Comparison of ENCODE assay signal across 3 cellular contexts in genomic region chr3:44028-44676, GRCh38.
TF ChIP-seq lines count a peak whose summit lies in the region.

No MANE protein-coding gene starts in this region.

TF ChIP-seq in GM23338, 12 proteins besides CTCF, POLR2A, EP300 and RAD21 (continues in another document):
- TF ChIP-seq, protein P1, sequence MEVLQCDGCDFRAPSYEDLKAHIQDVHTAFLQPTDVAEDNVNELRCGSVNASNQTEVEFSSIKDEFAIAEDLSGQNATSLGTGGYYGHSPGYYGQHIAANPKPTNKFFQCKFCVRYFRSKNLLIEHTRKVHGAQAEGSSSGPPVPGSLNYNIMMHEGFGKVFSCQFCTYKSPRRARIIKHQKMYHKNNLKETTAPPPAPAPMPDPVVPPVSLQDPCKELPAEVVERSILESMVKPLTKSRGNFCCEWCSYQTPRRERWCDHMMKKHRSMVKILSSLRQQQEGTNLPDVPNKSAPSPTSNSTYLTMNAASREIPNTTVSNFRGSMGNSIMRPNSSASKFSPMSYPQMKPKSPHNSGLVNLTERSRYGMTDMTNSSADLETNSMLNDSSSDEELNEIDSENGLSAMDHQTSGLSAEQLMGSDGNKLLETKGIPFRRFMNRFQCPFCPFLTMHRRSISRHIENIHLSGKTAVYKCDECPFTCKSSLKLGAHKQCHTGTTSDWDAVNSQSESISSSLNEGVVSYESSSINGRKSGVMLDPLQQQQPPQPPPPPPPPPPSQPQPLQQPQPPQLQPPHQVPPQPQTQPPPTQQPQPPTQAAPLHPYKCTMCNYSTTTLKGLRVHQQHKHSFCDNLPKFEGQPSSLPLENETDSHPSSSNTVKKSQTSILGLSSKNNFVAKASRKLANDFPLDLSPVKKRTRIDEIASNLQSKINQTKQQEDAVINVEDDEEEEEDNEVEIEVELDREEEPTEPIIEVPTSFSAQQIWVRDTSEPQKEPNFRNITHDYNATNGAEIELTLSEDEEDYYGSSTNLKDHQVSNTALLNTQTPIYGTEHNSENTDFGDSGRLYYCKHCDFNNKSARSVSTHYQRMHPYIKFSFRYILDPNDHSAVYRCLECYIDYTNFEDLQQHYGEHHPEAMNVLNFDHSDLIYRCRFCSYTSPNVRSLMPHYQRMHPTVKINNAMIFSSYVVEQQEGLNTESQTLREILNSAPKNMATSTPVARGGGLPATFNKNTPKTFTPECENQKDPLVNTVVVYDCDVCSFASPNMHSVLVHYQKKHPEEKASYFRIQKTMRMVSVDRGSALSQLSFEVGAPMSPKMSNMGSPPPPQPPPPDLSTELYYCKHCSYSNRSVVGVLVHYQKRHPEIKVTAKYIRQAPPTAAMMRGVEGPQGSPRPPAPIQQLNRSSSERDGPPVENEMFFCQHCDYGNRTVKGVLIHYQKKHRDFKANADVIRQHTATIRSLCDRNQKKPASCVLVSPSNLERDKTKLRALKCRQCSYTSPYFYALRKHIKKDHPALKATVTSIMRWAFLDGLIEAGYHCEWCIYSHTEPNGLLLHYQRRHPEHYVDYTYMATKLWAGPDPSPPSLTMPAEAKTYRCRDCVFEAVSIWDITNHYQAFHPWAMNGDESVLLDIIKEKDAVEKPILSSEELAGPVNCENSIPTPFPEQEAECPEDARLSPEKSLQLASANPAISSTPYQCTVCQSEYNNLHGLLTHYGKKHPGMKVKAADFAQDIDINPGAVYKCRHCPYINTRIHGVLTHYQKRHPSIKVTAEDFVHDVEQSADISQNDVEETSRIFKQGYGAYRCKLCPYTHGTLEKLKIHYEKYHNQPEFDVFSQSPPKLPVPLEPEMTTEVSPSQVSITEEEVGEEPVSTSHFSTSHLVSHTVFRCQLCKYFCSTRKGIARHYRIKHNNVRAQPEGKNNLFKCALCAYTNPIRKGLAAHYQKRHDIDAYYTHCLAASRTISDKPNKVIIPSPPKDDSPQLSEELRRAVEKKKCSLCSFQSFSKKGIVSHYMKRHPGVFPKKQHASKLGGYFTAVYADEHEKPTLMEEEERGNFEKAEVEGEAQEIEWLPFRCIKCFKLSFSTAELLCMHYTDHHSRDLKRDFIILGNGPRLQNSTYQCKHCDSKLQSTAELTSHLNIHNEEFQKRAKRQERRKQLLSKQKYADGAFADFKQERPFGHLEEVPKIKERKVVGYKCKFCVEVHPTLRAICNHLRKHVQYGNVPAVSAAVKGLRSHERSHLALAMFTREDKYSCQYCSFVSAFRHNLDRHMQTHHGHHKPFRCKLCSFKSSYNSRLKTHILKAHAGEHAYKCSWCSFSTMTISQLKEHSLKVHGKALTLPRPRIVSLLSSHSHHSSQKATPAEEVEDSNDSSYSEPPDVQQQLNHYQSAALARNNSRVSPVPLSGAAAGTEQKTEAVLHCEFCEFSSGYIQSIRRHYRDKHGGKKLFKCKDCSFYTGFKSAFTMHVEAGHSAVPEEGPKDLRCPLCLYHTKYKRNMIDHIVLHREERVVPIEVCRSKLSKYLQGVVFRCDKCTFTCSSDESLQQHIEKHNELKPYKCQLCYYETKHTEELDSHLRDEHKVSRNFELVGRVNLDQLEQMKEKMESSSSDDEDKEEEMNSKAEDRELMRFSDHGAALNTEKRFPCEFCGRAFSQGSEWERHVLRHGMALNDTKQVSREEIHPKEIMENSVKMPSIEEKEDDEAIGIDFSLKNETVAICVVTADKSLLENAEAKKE (CRISPR knock-in tag; IDR thresholded peaks at IDR 0.05) = no peak
- TF ChIP-seq JUNB (IDR thresholded peaks at IDR 0.05; ENCODE audit: unreplicated experiment) = no peak
- TF ChIP-seq NANOG (IDR thresholded peaks at IDR 0.05; ENCODE audit: borderline replicate concordance) = no peak
- no peak for TF ChIP-seq CREB1 (CRISPR knock-in tag; IDR thresholded peaks at IDR 0.05; ENCODE audit: low read depth)

TF ChIP-seq in H1, 55 proteins besides CTCF, POLR2A, EP300 and RAD21:
- TF ChIP-seq RFX5 (IDR thresholded peaks at IDR 0.05; ENCODE audit: borderline replicate concordance, low read depth, low read length) (no peak), TBP (IDR thresholded peaks at IDR 0.05; ENCODE audit: low read depth, low read length) (no peak), SP2 (IDR thresholded peaks at IDR 0.05; ENCODE audit: low read length) (no peak), GTF2F1 (IDR thresholded peaks at IDR 0.05; ENCODE audit: borderline replicate concordance, low read depth, low read length) (no peak), POU5F1 (IDR thresholded peaks at IDR 0.05; ENCODE audit: low read depth, low read length) (no peak), JUN (IDR thresholded peaks at IDR 0.05; ENCODE audit: low read depth, low read length) (no peak), EZH2 (IDR thresholded peaks at IDR 0.05; ENCODE audit: low read depth, low read length, severe bottlenecking) (no peak)

TF ChIP-seq in HepG2, 621 proteins besides CTCF, POLR2A, EP300 and RAD21:
- no peak for TF ChIP-seq ERF (CRISPR knock-in tag; IDR thresholded peaks at IDR 0.05)
- TF ChIP-seq ZNF646 (CRISPR knock-in tag; IDR thresholded peaks at IDR 0.05) = peak; percentile 49; the same call in 1 of the 2 replicates
- no peak for TF ChIP-seq EZH2 (conservative IDR thresholded peaks at IDR 0.05; ENCODE audit: low read depth, low read length)
- TF ChIP-seq, protein P2, sequence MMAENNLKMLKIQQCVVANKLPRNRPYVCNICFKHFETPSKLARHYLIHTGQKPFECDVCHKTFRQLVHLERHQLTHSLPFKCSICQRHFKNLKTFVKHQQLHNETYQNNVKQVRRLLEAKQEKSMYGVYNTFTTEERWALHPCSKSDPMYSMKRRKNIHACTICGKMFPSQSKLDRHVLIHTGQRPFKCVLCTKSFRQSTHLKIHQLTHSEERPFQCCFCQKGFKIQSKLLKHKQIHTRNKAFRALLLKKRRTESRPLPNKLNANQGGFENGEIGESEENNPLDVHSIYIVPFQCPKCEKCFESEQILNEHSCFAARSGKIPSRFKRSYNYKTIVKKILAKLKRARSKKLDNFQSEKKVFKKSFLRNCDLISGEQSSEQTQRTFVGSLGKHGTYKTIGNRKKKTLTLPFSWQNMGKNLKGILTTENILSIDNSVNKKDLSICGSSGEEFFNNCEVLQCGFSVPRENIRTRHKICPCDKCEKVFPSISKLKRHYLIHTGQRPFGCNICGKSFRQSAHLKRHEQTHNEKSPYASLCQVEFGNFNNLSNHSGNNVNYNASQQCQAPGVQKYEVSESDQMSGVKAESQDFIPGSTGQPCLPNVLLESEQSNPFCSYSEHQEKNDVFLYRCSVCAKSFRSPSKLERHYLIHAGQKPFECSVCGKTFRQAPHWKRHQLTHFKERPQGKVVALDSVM (CRISPR knock-in tag; IDR thresholded peaks at IDR 0.05) = no peak
- no peak for TF ChIP-seq ZBTB42 (CRISPR knock-in tag; IDR thresholded peaks at IDR 0.05)
- no peak for TF ChIP-seq NFE2L2 (IDR thresholded peaks at IDR 0.05; ENCODE audit: low read length)
- TF ChIP-seq, protein P3, sequence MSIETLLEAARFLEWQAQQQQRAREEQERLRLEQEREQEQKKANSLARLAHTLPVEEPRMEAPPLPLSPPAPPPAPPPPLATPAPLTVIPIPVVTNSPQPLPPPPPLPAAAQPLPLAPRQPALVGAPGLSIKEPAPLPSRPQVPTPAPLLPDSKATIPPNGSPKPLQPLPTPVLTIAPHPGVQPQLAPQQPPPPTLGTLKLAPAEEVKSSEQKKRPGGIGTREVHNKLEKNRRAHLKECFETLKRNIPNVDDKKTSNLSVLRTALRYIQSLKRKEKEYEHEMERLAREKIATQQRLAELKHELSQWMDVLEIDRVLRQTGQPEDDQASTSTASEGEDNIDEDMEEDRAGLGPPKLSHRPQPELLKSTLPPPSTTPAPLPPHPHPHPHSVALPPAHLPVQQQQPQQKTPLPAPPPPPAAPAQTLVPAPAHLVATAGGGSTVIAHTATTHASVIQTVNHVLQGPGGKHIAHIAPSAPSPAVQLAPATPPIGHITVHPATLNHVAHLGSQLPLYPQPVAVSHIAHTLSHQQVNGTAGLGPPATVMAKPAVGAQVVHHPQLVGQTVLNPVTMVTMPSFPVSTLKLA (IDR thresholded peaks at IDR 0.05) = peak; percentile 71
